Comparison of ENCODE assay signal across 8 cellular contexts in the genomic region with DNA sequence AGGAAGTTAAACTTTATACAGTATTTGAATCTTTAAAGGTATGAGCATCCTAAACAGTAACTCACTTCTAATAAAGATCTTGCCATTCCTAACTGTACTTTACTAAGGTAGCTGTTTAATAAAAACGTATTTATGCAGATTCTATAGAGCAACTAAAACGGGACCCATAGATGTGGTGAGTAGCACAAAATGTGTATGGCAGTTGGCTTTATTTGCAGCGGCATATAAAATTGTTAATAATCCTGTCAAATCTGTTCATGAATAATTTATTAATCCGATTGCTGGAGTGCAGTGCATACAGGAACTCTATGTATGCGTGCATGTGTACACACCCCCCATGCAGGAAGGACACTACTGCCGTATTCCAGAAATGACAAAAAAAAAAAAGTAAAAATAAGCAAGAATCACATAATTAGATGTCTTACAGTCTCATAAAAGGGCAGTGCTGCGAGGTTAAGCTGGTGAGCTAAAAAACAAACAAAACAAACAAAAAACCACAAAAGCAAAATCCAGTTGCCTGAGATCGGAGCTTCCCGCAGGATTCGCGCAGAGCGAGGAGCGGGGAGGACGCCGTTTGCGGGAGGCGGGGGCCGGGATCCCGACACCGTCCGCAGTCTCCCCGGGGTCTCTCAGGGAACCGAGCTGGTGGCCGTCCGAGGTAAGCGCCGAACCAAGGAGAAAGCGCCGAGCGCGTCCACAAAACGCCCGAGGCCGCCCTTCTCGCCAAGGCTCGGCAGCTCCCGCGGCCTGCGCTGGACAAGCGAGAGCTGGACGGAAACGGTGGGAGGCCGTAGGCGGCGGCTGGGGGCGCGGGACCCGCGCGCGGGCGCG. TPM values are rescaled to one million over a fixed set of nuclear protein-coding genes. Genes with fewer than 3 reads are reported as not detected.
DNase-seq lines count a peak whose midpoint lies in the region; ATAC-seq and TF ChIP-seq lines count a peak whose summit lies in the region.

No MANE protein-coding gene starts in this region.

- H3K4me1 ChIP-seq in colonic mucosa (no peaks in the 10 kb centered on the region), mononuclear cell (ENCODE audit: insufficient read depth, low read length) (peaks cover 25% of the 10 kb centered on the region), aorta (ENCODE audit: control insufficient read depth in 1 of 2, insufficient read depth in 2 of 2, low read length in 2 of 2) (no peaks in the 10 kb centered on the region)

- H3K27ac ChIP-seq in colonic mucosa = peak overlapping the region; percentile 90
- H3K27ac ChIP-seq in aorta (ENCODE audit: low read depth in 1 of 2, low read length in 2 of 2) = peak overlapping the region in 1 of 2 donors; percentile 46

- H3K9ac ChIP-seq in colonic mucosa (ENCODE audit: low read depth in 2 of 2, low read length in 2 of 2) = peak overlapping the region; percentile 71 to 83

- no peaks in the 10 kb centered on the region for H3K27me3 ChIP-seq in colonic mucosa
- peaks cover 2% of the 10 kb centered on the region for H3K27me3 ChIP-seq in mononuclear cell (ENCODE audit: insufficient read depth, low read length)
- no peaks in the 10 kb centered on the region for H3K27me3 ChIP-seq in aorta (ENCODE audit: control insufficient read depth in 1 of 2, insufficient read depth in 2 of 2, low read length in 1 of 2)

- no peaks in the 10 kb centered on the region for H3K36me3 ChIP-seq in colonic mucosa
- H3K36me3 ChIP-seq in aorta (ENCODE audit: control insufficient read depth in 1 of 2, insufficient read depth in 2 of 2, low read length in 1 of 2) = no peaks in the 10 kb centered on the region

- in situ Hi-C loops in G401 (cut with HindIII; ENCODE audit: low sequenced_read_pairs) = loop anchor here (25.0 kb wide), 1 partner anchor 672 kb away; no protein-coding TSS in a partner anchor

- H3K4me3 ChIP-seq in HFF-Myc (replicated peaks; ENCODE audit: low read depth, low read length) (peak overlapping the region; percentile 79), colonic mucosa (peak overlapping the region; percentile 73), mononuclear cell (ENCODE audit: low read length) (peak overlapping the region; percentile 76), aorta (ENCODE audit: low read length in 2 of 2) (peak overlapping the region; percentile 68 to 73)

- H3K9me3 ChIP-seq in colonic mucosa (no peaks in the 10 kb centered on the region), mononuclear cell (ENCODE audit: low read depth, low read length) (no peaks in the 10 kb centered on the region), aorta (ENCODE audit: control insufficient read depth, low read length) (no peaks in the 10 kb centered on the region)

- WGBS in aorta, 2 donors = 4 to 6% methylated on average over 27 to 53 of the region's 53 CpGs

- ATAC-seq in aorta (ENCODE audit: low FRiP score) = no peak

- DNase-seq in NCI-H748 (lab: John Stamatoyannopoulos, UW; ENCODE audit: unreplicated experiment) = peak; percentile 52
- DNase-seq in NCI-H748 treated with DMSO at 0.1 percent for 48 hours (lab: John Stamatoyannopoulos, UW) = no peak
- DNase-seq in HFF-Myc (ENCODE audit: extremely low read depth, low read depth) = no peak
- peak; percentile 39 for DNase-seq in NCI-H1417 treated with DMSO at 0.1 percent for 48 hours (lab: John Stamatoyannopoulos, UW)
- DNase-seq in colonic mucosa = no peak
- DNase-seq in aorta = no peak
- DNase-seq in G401 (ENCODE audit: low spot score) = no peak

- intact Hi-C loops in colonic mucosa (cut with DNase I) = loop anchor here (2.0 kb wide), 1 partner anchor 87 kb away; no protein-coding TSS in a partner anchor
- intact Hi-C loops in aorta (cut with DNase I) = loop anchor here (2.0 to 5.0 kb wide), 3 partner anchors 63 to 313 kb away; partner anchors contain the start of gene DNAJC1 (in 1 of the 2)

- TF ChIP-seq CTCF in HFF-Myc (IDR thresholded peaks at IDR 0.05; ENCODE audit: low read depth, low read length, missing control alignments) = no peak
- no peak for TF ChIP-seq CTCF in colonic mucosa (IDR thresholded peaks at IDR 0.05)

RNA-seq across cellular contexts. Expression of gene COMMD3, which starts 0.5 kb away (rescaled TPM):
- total RNA-seq in colonic mucosa (10 to 100 TPM; 41.3 to 45.7 TPM), mononuclear cell (21.5 TPM), aorta (10 to 100 TPM; 38.9 to 43.7 TPM)
- 10 to 100 TPM; 60.5 to 75.8 TPM for polyA plus RNA-seq in aorta
- 119 and 132 TPM in 2 replicates for total RNA-seq in G401 (2014; rRNA removed; shearing (Covaris generic))

RNA-seq across cellular contexts. Expression of gene BMI1, which starts 5.2 kb away (rescaled TPM):
- total RNA-seq in colonic mucosa = 10 to 100 TPM; 23.5 to 28.6 TPM
- total RNA-seq in mononuclear cell = 67.4 TPM
- 10 to 100 TPM; 54.8 to 55.9 TPM for total RNA-seq in aorta
- polyA plus RNA-seq in aorta = 10 to 100 TPM; 40.8 to 61.4 TPM
- 305 and 441 TPM in 2 replicates for total RNA-seq in G401 (2014; rRNA removed; shearing (Covaris generic))

RNA-seq across cellular contexts. Expression of gene SPAG6, which starts 29.6 kb away (rescaled TPM):
- not detected for total RNA-seq in colonic mucosa
- total RNA-seq in mononuclear cell = not detected
- under 1 TPM in 1 of 2 donors, not detected in 1; 0.36 TPM for total RNA-seq in aorta
- not detected for polyA plus RNA-seq in aorta
- total RNA-seq in G401 (2014; rRNA removed; shearing (Covaris generic)) = 52.9 and 57.2 TPM in 2 replicates

Comparison
In these comparisons a context has a peak if more than half of its experiments do, and no peak if none do; other contexts are left out.
1. DNase-seq: peak in NCI-H748 (single experiment) and NCI-H1417 treated with DMSO at 0.1 percent for 48 hours (single experiment); none in NCI-H748 treated with DMSO at 0.1 percent for 48 hours (single experiment), HFF-Myc (single experiment), colonic mucosa (single experiment), aorta (0 of 2) and G401 (single experiment).
2. RNA of gene SPAG6, which starts 29.6 kb away (total RNA-seq): 52.9 to 57.2 TPM in G401; 0.36 TPM in aorta, not detected in colonic mucosa and not detected in mononuclear cell (single experiment); every median in the first group is over 10 times any median in the second.
3. Peak in every context shown above with its lines, with median percentiles within 50 percentile points of each other: H3K4me3 ChIP-seq.